1 cellular context compared by ENCODE assay signal in the genomic region with DNA sequence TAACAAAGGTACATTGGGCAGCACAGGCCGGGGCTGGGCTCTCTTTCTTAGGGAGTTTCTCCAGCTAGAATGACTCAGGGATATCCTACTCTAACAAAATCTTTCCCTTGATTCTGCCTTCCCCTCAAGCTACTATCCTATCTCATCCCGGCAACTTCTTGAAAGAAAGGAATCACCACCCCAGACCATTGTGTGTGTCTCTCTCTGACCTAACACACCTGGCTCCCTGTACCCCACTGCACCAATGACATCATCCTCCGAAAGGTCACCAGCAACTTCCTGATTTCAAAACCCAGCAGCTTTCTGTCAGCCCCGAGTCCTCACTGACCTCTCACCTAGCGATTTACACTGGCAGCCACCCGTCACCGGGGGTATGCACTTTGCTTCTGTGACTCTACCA.
TF ChIP-seq lines count a peak whose summit lies in the region.

No MANE protein-coding gene starts in this region.

TF ChIP-seq in HepG2, 621 proteins besides CTCF, POLR2A, EP300 and RAD21 (continued from another document):
- TF ChIP-seq NFE2L1 (CRISPR knock-in tag; IDR thresholded peaks at IDR 0.05; ENCODE audit: borderline replicate concordance) (no peak), GABPB1 (CRISPR knock-in tag; IDR thresholded peaks at IDR 0.05) (peak; percentile 66; the same call in 1 of the 2 replicates), ZNF274 (CRISPR knock-in tag; IDR thresholded peaks at IDR 0.05) (no peak), HMGA1 (CRISPR knock-in tag; conservative IDR thresholded peaks at IDR 0.05) (no peak), ZNF720 (CRISPR knock-in tag; IDR thresholded peaks at IDR 0.05) (no peak), ZNF546 (CRISPR knock-in tag; conservative IDR thresholded peaks at IDR 0.05) (no peak), CENPX (CRISPR knock-in tag; IDR thresholded peaks at IDR 0.05) (no peak), PCBP1 (IDR thresholded peaks at IDR 0.05; ENCODE audit: borderline replicate concordance, low read depth, low read length) (no peak), DPF2 (CRISPR knock-in tag; IDR thresholded peaks at IDR 0.05; ENCODE audit: borderline replicate concordance, low read depth) (no peak), MIER3 (CRISPR knock-in tag; IDR thresholded peaks at IDR 0.05; ENCODE audit: borderline replicate concordance) (peak; percentile 53; the same call in 1 of the 2 replicates), FOXA1 (IDR thresholded peaks at IDR 0.05) (no peak), FOXA1 (CRISPR knock-in tag; IDR thresholded peaks at IDR 0.05) (no peak), FOSL2 (CRISPR knock-in tag; IDR thresholded peaks at IDR 0.05) (peak; percentile 74), ZNF468 (CRISPR knock-in tag; IDR thresholded peaks at IDR 0.05) (no peak), ARHGAP35 (CRISPR knock-in tag; IDR thresholded peaks at IDR 0.05; ENCODE audit: borderline replicate concordance) (no peak), TAF1 (CRISPR knock-in tag; IDR thresholded peaks at IDR 0.05) (no peak), NFRKB (IDR thresholded peaks at IDR 0.05) (no peak), SNAI1 (CRISPR knock-in tag; IDR thresholded peaks at IDR 0.05; ENCODE audit: borderline replicate concordance) (no peak), ZNF766 (CRISPR knock-in tag; IDR thresholded peaks at IDR 0.05; ENCODE audit: borderline replicate concordance) (no peak), SOX13 (IDR thresholded peaks at IDR 0.05) (0 out of 2 replicates have a peak, but pooled peaks have one; percentile 42), SOX13 (CRISPR knock-in tag; conservative IDR thresholded peaks at IDR 0.05 in 1 of 2, IDR thresholded peaks at IDR 0.05 in 1 of 2) (0 out of 4 replicates have a peak, but pooled peaks of 1 of the 2 experiments have one; percentile 19), KAT8 (CRISPR knock-in tag; IDR thresholded peaks at IDR 0.05) (peak; percentile 71), ZNF431 (CRISPR knock-in tag; IDR thresholded peaks at IDR 0.05; ENCODE audit: borderline replicate concordance, low read depth) (no peak), GATAD2A (CRISPR knock-in tag; IDR thresholded peaks at IDR 0.05) (peak; percentile 84), TCF7 (IDR thresholded peaks at IDR 0.05; ENCODE audit: low read depth) (no peak), CBX1 (IDR thresholded peaks at IDR 0.05; ENCODE audit: low read depth) (no peak), ZNF335 (CRISPR knock-in tag; IDR thresholded peaks at IDR 0.05) (0 out of 2 replicates have a peak, but pooled peaks have one; percentile 18), SIX4 (CRISPR knock-in tag; IDR thresholded peaks at IDR 0.05) (no peak), ZNF598 (CRISPR knock-in tag; IDR thresholded peaks at IDR 0.05; ENCODE audit: borderline replicate concordance) (no peak), NFYC (CRISPR knock-in tag; IDR thresholded peaks at IDR 0.05) (no peak), SMARCE1 (IDR thresholded peaks at IDR 0.05; ENCODE audit: borderline replicate concordance) (no peak), ZC3H4 (CRISPR knock-in tag; IDR thresholded peaks at IDR 0.05; ENCODE audit: borderline replicate concordance) (no peak), KLF15 (CRISPR knock-in tag; IDR thresholded peaks at IDR 0.05; ENCODE audit: borderline replicate concordance) (no peak)
- TF ChIP-seq, protein P1, sequence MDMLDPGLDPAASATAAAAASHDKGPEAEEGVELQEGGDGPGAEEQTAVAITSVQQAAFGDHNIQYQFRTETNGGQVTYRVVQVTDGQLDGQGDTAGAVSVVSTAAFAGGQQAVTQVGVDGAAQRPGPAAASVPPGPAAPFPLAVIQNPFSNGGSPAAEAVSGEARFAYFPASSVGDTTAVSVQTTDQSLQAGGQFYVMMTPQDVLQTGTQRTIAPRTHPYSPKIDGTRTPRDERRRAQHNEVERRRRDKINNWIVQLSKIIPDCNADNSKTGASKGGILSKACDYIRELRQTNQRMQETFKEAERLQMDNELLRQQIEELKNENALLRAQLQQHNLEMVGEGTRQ (IDR thresholded peaks at IDR 0.05; ENCODE audit: low read depth, low read length): no peak
- TF ChIP-seq, protein P1 (CRISPR knock-in tag; IDR thresholded peaks at IDR 0.05; ENCODE audit: borderline replicate concordance): no peak
- TF ChIP-seq, protein P2, sequence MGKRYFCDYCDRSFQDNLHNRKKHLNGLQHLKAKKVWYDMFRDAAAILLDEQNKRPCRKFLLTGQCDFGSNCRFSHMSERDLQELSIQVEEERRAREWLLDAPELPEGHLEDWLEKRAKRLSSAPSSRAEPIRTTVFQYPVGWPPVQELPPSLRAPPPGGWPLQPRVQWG (CRISPR knock-in tag; IDR thresholded peaks at IDR 0.05; ENCODE audit: borderline replicate concordance, low read depth): no peak
- TF ChIP-seq, protein P3, sequence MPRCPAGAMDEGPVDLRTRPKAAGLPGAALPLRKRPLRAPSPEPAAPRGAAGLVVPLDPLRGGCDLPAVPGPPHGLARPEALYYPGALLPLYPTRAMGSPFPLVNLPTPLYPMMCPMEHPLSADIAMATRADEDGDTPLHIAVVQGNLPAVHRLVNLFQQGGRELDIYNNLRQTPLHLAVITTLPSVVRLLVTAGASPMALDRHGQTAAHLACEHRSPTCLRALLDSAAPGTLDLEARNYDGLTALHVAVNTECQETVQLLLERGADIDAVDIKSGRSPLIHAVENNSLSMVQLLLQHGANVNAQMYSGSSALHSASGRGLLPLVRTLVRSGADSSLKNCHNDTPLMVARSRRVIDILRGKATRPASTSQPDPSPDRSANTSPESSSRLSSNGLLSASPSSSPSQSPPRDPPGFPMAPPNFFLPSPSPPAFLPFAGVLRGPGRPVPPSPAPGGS (CRISPR knock-in tag; IDR thresholded peaks at IDR 0.05): 0 out of 2 replicates have a peak, but pooled peaks have one; percentile 11
- TF ChIP-seq, protein P4, sequence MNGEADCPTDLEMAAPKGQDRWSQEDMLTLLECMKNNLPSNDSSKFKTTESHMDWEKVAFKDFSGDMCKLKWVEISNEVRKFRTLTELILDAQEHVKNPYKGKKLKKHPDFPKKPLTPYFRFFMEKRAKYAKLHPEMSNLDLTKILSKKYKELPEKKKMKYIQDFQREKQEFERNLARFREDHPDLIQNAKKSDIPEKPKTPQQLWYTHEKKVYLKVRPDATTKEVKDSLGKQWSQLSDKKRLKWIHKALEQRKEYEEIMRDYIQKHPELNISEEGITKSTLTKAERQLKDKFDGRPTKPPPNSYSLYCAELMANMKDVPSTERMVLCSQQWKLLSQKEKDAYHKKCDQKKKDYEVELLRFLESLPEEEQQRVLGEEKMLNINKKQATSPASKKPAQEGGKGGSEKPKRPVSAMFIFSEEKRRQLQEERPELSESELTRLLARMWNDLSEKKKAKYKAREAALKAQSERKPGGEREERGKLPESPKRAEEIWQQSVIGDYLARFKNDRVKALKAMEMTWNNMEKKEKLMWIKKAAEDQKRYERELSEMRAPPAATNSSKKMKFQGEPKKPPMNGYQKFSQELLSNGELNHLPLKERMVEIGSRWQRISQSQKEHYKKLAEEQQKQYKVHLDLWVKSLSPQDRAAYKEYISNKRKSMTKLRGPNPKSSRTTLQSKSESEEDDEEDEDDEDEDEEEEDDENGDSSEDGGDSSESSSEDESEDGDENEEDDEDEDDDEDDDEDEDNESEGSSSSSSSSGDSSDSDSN (CRISPR knock-in tag; IDR thresholded peaks at IDR 0.05): no peak
- TF ChIP-seq, protein P5, sequence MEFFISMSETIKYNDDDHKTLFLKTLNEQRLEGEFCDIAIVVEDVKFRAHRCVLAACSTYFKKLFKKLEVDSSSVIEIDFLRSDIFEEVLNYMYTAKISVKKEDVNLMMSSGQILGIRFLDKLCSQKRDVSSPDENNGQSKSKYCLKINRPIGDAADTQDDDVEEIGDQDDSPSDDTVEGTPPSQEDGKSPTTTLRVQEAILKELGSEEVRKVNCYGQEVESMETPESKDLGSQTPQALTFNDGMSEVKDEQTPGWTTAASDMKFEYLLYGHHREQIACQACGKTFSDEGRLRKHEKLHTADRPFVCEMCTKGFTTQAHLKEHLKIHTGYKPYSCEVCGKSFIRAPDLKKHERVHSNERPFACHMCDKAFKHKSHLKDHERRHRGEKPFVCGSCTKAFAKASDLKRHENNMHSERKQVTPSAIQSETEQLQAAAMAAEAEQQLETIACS (CRISPR knock-in tag; IDR thresholded peaks at IDR 0.05): no peak
- TF ChIP-seq, protein P6, sequence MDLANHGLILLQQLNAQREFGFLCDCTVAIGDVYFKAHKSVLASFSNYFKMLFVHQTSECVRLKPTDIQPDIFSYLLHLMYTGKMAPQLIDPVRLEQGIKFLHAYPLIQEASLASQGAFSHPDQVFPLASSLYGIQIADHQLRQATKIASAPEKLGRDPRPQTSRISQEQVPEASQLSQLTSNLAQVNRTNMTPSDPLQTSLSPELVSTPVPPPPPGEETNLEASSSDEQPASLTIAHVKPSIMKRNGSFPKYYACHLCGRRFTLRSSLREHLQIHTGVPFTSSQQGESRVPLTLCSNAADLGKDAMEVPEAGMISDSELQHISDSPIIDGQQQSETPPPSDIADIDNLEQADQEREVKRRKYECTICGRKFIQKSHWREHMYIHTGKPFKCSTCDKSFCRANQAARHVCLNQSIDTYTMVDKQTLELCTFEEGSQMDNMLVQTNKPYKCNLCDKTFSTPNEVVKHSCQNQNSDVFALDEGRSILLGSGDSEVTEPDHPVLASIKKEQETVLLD (CRISPR knock-in tag; IDR thresholded peaks at IDR 0.05; ENCODE audit: low read depth): no peak
TF ChIP-seq in HepG2: peak in this region for 91.
